Comparison of ENCODE assay signal across 20 cellular contexts in the genomic region with DNA sequence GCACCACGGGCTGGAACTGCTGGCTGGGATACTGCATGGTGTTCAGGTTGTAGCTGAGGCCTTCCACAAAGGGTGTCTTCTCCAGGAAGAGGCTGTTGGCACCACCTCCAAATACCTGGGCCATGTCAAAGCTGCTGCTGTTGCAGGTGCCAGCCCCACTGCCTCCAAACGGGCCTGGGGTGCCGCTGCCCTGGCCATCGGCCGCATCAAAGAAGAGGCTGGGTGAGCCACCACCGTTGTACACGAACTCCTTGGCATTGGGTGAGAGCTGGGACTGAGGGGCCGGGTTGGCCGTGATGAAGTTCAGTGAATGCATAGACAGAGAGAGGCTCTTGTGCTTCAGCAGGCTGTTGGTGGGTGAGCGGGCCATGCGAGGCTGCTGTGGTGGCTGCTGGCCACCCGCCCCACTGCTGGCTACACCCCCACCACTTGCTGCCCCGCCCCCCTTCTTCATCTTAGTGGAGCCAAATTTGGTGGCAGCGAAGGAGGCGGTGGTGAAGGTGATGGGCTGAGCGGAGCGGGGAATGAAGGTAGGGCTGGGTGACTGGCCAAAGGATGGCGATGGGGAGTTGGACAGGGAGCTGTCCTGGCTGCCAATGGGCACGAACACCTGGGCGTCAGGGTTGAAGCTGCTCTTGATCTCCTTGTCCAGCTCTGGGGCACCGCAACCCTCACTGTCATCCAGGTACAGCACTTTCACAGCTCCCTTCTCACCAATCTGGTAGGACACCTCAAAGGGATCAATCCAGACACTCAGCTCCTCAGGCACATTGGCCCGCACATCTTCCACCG. TPM values are rescaled to one million over a fixed set of nuclear protein-coding genes. Genes with fewer than 3 reads are reported as not detected.
DNase-seq lines count a peak whose midpoint lies in the region; ATAC-seq and TF ChIP-seq lines count a peak whose summit lies in the region.
"Had no signal": no experiment of that assay in that cellular context is flagged by ENCODE, and none has a peak within 500 bp of the region (broad histone marks: within the 10 kb centered on the region; RNA-seq: fewer than 3 reads in every experiment).

No MANE protein-coding gene starts in this region.

- H3K36me3 Mint-ChIP-seq in activated T-cell treated with anti-CD3 and anti-CD28 coated beads, Interleukin-2, amount 50 U/mL, for 24 hours (ENCODE audit: low read depth), result peaks cover 83% of the 10 kb centered on the region
- H3K36me3 Mint-ChIP-seq in activated T-helper 17 cell treated with anti-CD3 and anti-CD28 coated beads, Interleukin-2, amount 50 U/mL, for 72 hours (ENCODE audit: low read depth), result peaks cover 94% of the 10 kb centered on the region
- H3K36me3 Mint-ChIP-seq in stimulated activated naive B cell treated with anti-CD40 and anti-IgM and Interleukin-4, amounts not matched to agents 10 μg/mL and 1 μg/mL and 100 μg/mL, for 72 hours, result peaks cover 30 to 64% of the 10 kb centered on the region in 2 donors
- H3K36me3 Mint-ChIP-seq: IgD-negative memory B cell had no signal

- DNase-seq in activated T-cell treated with anti-CD3 and anti-CD28 coated beads, Interleukin-2, amount 50 U/mL, for 24 hours, result no peak
- no peak for DNase-seq in activated T-cell treated with anti-CD3 and anti-CD28 coated beads for 4 hours
- DNase-seq in left ventricle myocardium superior, result peak; percentile 62
- no peak for DNase-seq in stimulated activated naive B cell treated with anti-CD40 and anti-IgM and Interleukin-4, amounts not matched to agents 10 μg/mL and 1 μg/mL and 100 μg/mL, for 72 hours
- no peak for DNase-seq in SK-N-DZ (ENCODE audit: low spot score)
- no peak for DNase-seq in colonic mucosa
- DNase-seq: activated CD4-positive, alpha-beta T cell treated with anti-CD3 and anti-CD28 coated beads for 1 hour; aorta; GF-D8; hippocampal formation; NCI-H1694; NCI-H774; stimulated activated CD4-positive, alpha-beta T cell treated with anti-CD3 and anti-CD28 coated beads, Interleukin-4, amount 100 ng/mL, for 4 hours had no signal

- H3K36me3 ChIP-seq in colonic mucosa, result peaks cover 24% of the 10 kb centered on the region
- H3K36me3 ChIP-seq: neural progenitor cell had no signal

- TF ChIP-seq CTCF in colonic mucosa (IDR thresholded peaks at IDR 0.05), result no peak

- no peaks in the 10 kb centered on the region for H3K27me3 Mint-ChIP-seq in activated T-cell treated with anti-CD3 and anti-CD28 coated beads, Interleukin-2, amount 50 U/mL, for 24 hours
- H3K27me3 Mint-ChIP-seq in activated T-helper 17 cell treated with anti-CD3 and anti-CD28 coated beads, Interleukin-2, amount 50 U/mL, for 72 hours, result no peaks in the 10 kb centered on the region
- H3K27me3 Mint-ChIP-seq in stimulated activated naive B cell treated with anti-CD40 and anti-IgM and Interleukin-4, amounts not matched to agents 10 μg/mL and 1 μg/mL and 100 μg/mL, for 72 hours, result no peaks in the 10 kb centered on the region
- H3K27me3 Mint-ChIP-seq: IgD-negative memory B cell had no signal

- peaks cover 20% of the 10 kb centered on the region for H3K4me1 Mint-ChIP-seq in activated T-cell treated with anti-CD3 and anti-CD28 coated beads, Interleukin-2, amount 50 U/mL, for 24 hours (ENCODE audit: low read depth)
- H3K4me1 Mint-ChIP-seq in activated T-helper 17 cell treated with anti-CD3 and anti-CD28 coated beads, Interleukin-2, amount 50 U/mL, for 72 hours, result no peaks in the 10 kb centered on the region
- peaks cover 28 to 49% of the 10 kb centered on the region in 2 donors for H3K4me1 Mint-ChIP-seq in stimulated activated naive B cell treated with anti-CD40 and anti-IgM and Interleukin-4, amounts not matched to agents 10 μg/mL and 1 μg/mL and 100 μg/mL, for 72 hours
- H3K4me1 Mint-ChIP-seq: mesothelial cell of epicardium, neural progenitor cell had no signal

- peak overlapping the region; percentile 67 for H3K27ac Mint-ChIP-seq in activated T-cell treated with anti-CD3 and anti-CD28 coated beads, Interleukin-2, amount 50 U/mL, for 24 hours
- peak overlapping the region; percentile 60 for H3K27ac Mint-ChIP-seq in activated T-helper 17 cell treated with anti-CD3 and anti-CD28 coated beads, Interleukin-2, amount 50 U/mL, for 72 hours
- H3K27ac Mint-ChIP-seq in stimulated activated naive B cell treated with anti-CD40 and anti-IgM and Interleukin-4, amounts not matched to agents 10 μg/mL and 1 μg/mL and 100 μg/mL, for 72 hours, result peak overlapping the region; percentile 91
- H3K27ac Mint-ChIP-seq: mesothelial cell of epicardium, neural progenitor cell had no signal

- ATAC-seq in activated T-helper 17 cell treated with anti-CD3 and anti-CD28 coated beads, Interleukin-2, amount 50 U/mL, for 72 hours (replicated peaks), result no peak
- ATAC-seq in left ventricle myocardium superior, result peak; percentile 16
- ATAC-seq in stimulated activated naive B cell treated with anti-CD40 and anti-IgM and Interleukin-4, amounts not matched to agents 10 μg/mL and 1 μg/mL and 100 μg/mL, for 72 hours (replicated peaks), result no peak
- no peak for ATAC-seq in GM21825 (IDR thresholded peaks at IDR 0.05; ENCODE audit: unreplicated experiment)

- H3K9me3 ChIP-seq in colonic mucosa, result no peaks in the 10 kb centered on the region
- H3K9me3 ChIP-seq: BLaER1 treated with 17β-estradiol and CSF1 and Interleukin-3, amounts not matched to agents 10 nM and 100 nM; suprapubic skin had no signal

- H3K27ac ChIP-seq in colonic mucosa, result no peak overlapping the region
- H3K27ac ChIP-seq: BLaER1 treated with 17β-estradiol and CSF1 and Interleukin-3, amounts not matched to agents 10 nM and 100 nM; neural progenitor cell; suprapubic skin had no signal

- H3K4me3 ChIP-seq in colonic mucosa, result no peak overlapping the region
- H3K4me3 ChIP-seq: BLaER1 treated with 17β-estradiol and CSF1 and Interleukin-3, amounts not matched to agents 10 nM and 100 nM; neural progenitor cell; suprapubic skin had no signal

- H3K4me1 ChIP-seq in colonic mucosa, result no peaks in the 10 kb centered on the region
- H3K4me1 ChIP-seq: neural progenitor cell had no signal

- no peak overlapping the region for H3K9ac ChIP-seq in colonic mucosa (ENCODE audit: low read depth in 2 of 2, low read length in 2 of 2)
- H3K9ac ChIP-seq: neural progenitor cell had no signal

- no peaks in the 10 kb centered on the region for H3K9me3 Mint-ChIP-seq in activated T-cell treated with anti-CD3 and anti-CD28 coated beads, Interleukin-2, amount 50 U/mL, for 24 hours
- H3K9me3 Mint-ChIP-seq in activated T-helper 17 cell treated with anti-CD3 and anti-CD28 coated beads, Interleukin-2, amount 50 U/mL, for 72 hours, result no peaks in the 10 kb centered on the region
- H3K9me3 Mint-ChIP-seq in stimulated activated naive B cell treated with anti-CD40 and anti-IgM and Interleukin-4, amounts not matched to agents 10 μg/mL and 1 μg/mL and 100 μg/mL, for 72 hours, result no peaks in the 10 kb centered on the region
- H3K9me3 Mint-ChIP-seq: IgD-negative memory B cell, mesothelial cell of epicardium, neural progenitor cell had no signal

- no peaks in the 10 kb centered on the region for H3K27me3 ChIP-seq in colonic mucosa
- H3K27me3 ChIP-seq: BLaER1 treated with 17β-estradiol and CSF1 and Interleukin-3, amounts not matched to agents 10 nM and 100 nM; neural progenitor cell; suprapubic skin had no signal

- H3K4me3 Mint-ChIP-seq in activated T-cell treated with anti-CD3 and anti-CD28 coated beads, Interleukin-2, amount 50 U/mL, for 24 hours, result no peak overlapping the region
- no peak overlapping the region for H3K4me3 Mint-ChIP-seq in activated T-helper 17 cell treated with anti-CD3 and anti-CD28 coated beads, Interleukin-2, amount 50 U/mL, for 72 hours
- H3K4me3 Mint-ChIP-seq in stimulated activated naive B cell treated with anti-CD40 and anti-IgM and Interleukin-4, amounts not matched to agents 10 μg/mL and 1 μg/mL and 100 μg/mL, for 72 hours, result no peak overlapping the region
- H3K4me3 Mint-ChIP-seq: mesothelial cell of epicardium, neural progenitor cell had no signal

- intact Hi-C loops in left ventricle myocardium superior (cut with micrococcal nuclease), result no loop called here
- intact Hi-C loops in colonic mucosa (cut with DNase I), result no loop called here

RNA-seq across cellular contexts. Expression of a gene that starts 10.1 kb away (rescaled TPM):
- 10 to 100 TPM; 38.5 to 40.8 TPM for total RNA-seq in activated T-helper 17 cell treated with anti-CD3 and anti-CD28 coated beads, Interleukin-2, amount 50 U/mL, for 72 hours
- total RNA-seq in left ventricle myocardium superior, result 71.8 TPM
- polyA plus RNA-seq in SK-N-DZ (2014; cell fraction: cytosol; rRNA removed), result 9.2 and 12.0 TPM in 2 replicates
- polyA plus RNA-seq in SK-N-DZ (2014; cell fraction: nucleus; rRNA removed), result 5.0 and 7.0 TPM in 2 replicates
- 10 to 100 TPM; 63.2 to 66.1 TPM for total RNA-seq in colonic mucosa

RNA-seq across cellular contexts. Expression of a gene that starts 32.0 kb away (rescaled TPM):
- total RNA-seq in activated T-helper 17 cell treated with anti-CD3 and anti-CD28 coated beads, Interleukin-2, amount 50 U/mL, for 72 hours, result 10 to 100 TPM; 34.3 to 92.0 TPM
- total RNA-seq in left ventricle myocardium superior (20.2 TPM), colonic mucosa (10 to 100 TPM; 39.5 to 55.0 TPM)
- polyA plus RNA-seq in SK-N-DZ (2014; cell fraction: cytosol; rRNA removed), result 178 and 199 TPM in 2 replicates
- polyA plus RNA-seq in SK-N-DZ (2014; cell fraction: nucleus; rRNA removed), result 61.7 and 117 TPM in 2 replicates

RNA-seq across cellular contexts. Expression of a gene that starts 32.4 kb away (rescaled TPM):
- 100 to 1,000 TPM in 1 of 2 donors, 10 to 100 TPM in 1; 67.8 to 106 TPM for total RNA-seq in activated T-helper 17 cell treated with anti-CD3 and anti-CD28 coated beads, Interleukin-2, amount 50 U/mL, for 72 hours
- total RNA-seq in left ventricle myocardium superior (887 TPM), colonic mucosa (100 to 1,000 TPM; 254 to 268 TPM)
- 62.2 and 66.7 TPM in 2 replicates for polyA plus RNA-seq in SK-N-DZ (2014; cell fraction: cytosol; rRNA removed)
- polyA plus RNA-seq in SK-N-DZ (2014; cell fraction: nucleus; rRNA removed), result 53.0 and 66.4 TPM in 2 replicates

RNA-seq across cellular contexts. Expression of a gene that starts 54.8 kb away (rescaled TPM):
- 1 to 10 TPM; 2.4 to 4.0 TPM for total RNA-seq in activated T-helper 17 cell treated with anti-CD3 and anti-CD28 coated beads, Interleukin-2, amount 50 U/mL, for 72 hours
- total RNA-seq in left ventricle myocardium superior, result 25.4 TPM
- polyA plus RNA-seq in SK-N-DZ (2014; cell fraction: cytosol; rRNA removed), result 6.7 and 7.3 TPM in 2 replicates
- polyA plus RNA-seq in SK-N-DZ (2014; cell fraction: nucleus; rRNA removed), result 6.1 and 8.3 TPM in 2 replicates
- total RNA-seq in colonic mucosa, result 10 to 100 TPM; 12.7 to 28.9 TPM
